Comparison of ENCODE assay signal across 13 cellular contexts in genomic region chr3:124761935-124762334, GRCh38. TPM values are rescaled to one million over a fixed set of nuclear protein-coding genes. Genes with fewer than 3 reads are reported as not detected.
DNase-seq lines count a peak whose midpoint lies in the region; ATAC-seq and TF ChIP-seq lines count a peak whose summit lies in the region.
"Had no signal": no experiment of that assay in that cellular context is flagged by ENCODE, and none has a peak within 500 bp of the region (broad histone marks: within the 10 kb centered on the region; RNA-seq: fewer than 3 reads in every experiment).

No MANE protein-coding gene starts in this region.

- H2AFZ ChIP-seq in ACC112 (ENCODE audit: low read length, unreplicated experiment): no peak overlapping the region

- H3K4me1 ChIP-seq in ACC112 (ENCODE audit: control insufficient read depth, insufficient read depth, low read length, unreplicated experiment) (peaks cover 10% of the 10 kb centered on the region), HUES48 (ENCODE audit: control insufficient read depth, insufficient read depth, low read length) (peaks cover 6% of the 10 kb centered on the region), endodermal cell (ENCODE audit: control insufficient read depth, insufficient read depth, low read length) (peaks cover 14% of the 10 kb centered on the region), rectal smooth muscle tissue (ENCODE audit: control insufficient read depth, insufficient read depth, low read length) (no peaks in the 10 kb centered on the region)

- ATAC-seq in HG03469 (IDR thresholded peaks at IDR 0.05; ENCODE audit: unreplicated experiment): no peak
- no peak for ATAC-seq in GM18909 (IDR thresholded peaks at IDR 0.05; ENCODE audit: poor library complexity, unreplicated experiment)
- ATAC-seq in GM18505 (IDR thresholded peaks at IDR 0.05; ENCODE audit: unreplicated experiment): no peak

- peaks cover 49% of the 10 kb centered on the region for H3K36me3 Mint-ChIP-seq in endodermal cell (ENCODE audit: low read depth)
- H3K36me3 Mint-ChIP-seq: IgD-negative memory B cell had no signal

- H3K9me3 Mint-ChIP-seq in endodermal cell: no peaks in the 10 kb centered on the region
- H3K9me3 Mint-ChIP-seq: activated T-helper 17 cell treated with anti-CD3 and anti-CD28 coated beads, Interleukin-2, amount 50 U/mL, for 72 hours; IgD-negative memory B cell; stimulated activated naive CD8-positive, alpha-beta T cell treated with anti-CD3 and anti-CD28 coated beads, Interleukin-15, amount 100 ng/mL, for 72 hours had no signal

- 96% methylated on average over 1 of the region's 1 CpG; no CpG with 5 or more reads in 1 of the 2 experiments for WGBS in endodermal cell (ENCODE audit: insufficient coverage in 1 of 2, insufficient read length in 1 of 2), 2 experiments

- H3K9ac ChIP-seq in HUES48 (ENCODE audit: low read depth, low read length): no peak overlapping the region
- no peak overlapping the region for H3K9ac ChIP-seq in endodermal cell (ENCODE audit: extremely low read depth, low read length, poor library complexity, severe bottlenecking)
- no peak overlapping the region for H3K9ac ChIP-seq in rectal smooth muscle tissue (ENCODE audit: low read length)

- peaks cover 38% of the 10 kb centered on the region for H3K4me1 Mint-ChIP-seq in endodermal cell
- H3K4me1 Mint-ChIP-seq: activated T-helper 17 cell treated with anti-CD3 and anti-CD28 coated beads, Interleukin-2, amount 50 U/mL, for 72 hours had no signal

- peak overlapping the region; percentile 33 for H3K27ac Mint-ChIP-seq in endodermal cell
- H3K27ac Mint-ChIP-seq: IgD-negative memory B cell; stimulated activated naive CD8-positive, alpha-beta T cell treated with anti-CD3 and anti-CD28 coated beads, Interleukin-15, amount 100 ng/mL, for 72 hours had no signal

- no peaks in the 10 kb centered on the region for H3K9me3 ChIP-seq in HUES48 (ENCODE audit: control insufficient read depth, insufficient read depth, low read length)
- no peaks in the 10 kb centered on the region for H3K9me3 ChIP-seq in endodermal cell (ENCODE audit: control insufficient read depth, low read length)
- H3K9me3 ChIP-seq: left lung, pancreas had no signal

- TF ChIP-seq CTCF in endodermal cell (conservative IDR thresholded peaks at IDR 0.05): no peak

- no peak for TF ChIP-seq POLR2A in erythroblast (IDR thresholded peaks at IDR 0.05; ENCODE audit: low read length)
- TF ChIP-seq POLR2A in GM18505 (IDR thresholded peaks at IDR 0.05; ENCODE audit: borderline replicate concordance, extremely low read depth, insufficient read depth, insufficient read length): no peak

- H3K27me3 ChIP-seq in ACC112 (ENCODE audit: insufficient read depth, low read length): no peaks in the 10 kb centered on the region
- H3K27me3 ChIP-seq in HUES48 (ENCODE audit: control insufficient read depth, insufficient read depth, low read length): no peaks in the 10 kb centered on the region
- H3K27me3 ChIP-seq in endodermal cell (ENCODE audit: control insufficient read depth, insufficient read depth, low read length, poor library complexity, severe bottlenecking): no peaks in the 10 kb centered on the region
- H3K27me3 ChIP-seq in rectal smooth muscle tissue (ENCODE audit: control insufficient read depth, insufficient read depth, low read length): no peaks in the 10 kb centered on the region
- H3K27me3 ChIP-seq: left lung, pancreas had no signal

- DNase-seq in endodermal cell: peak; percentile 18
- DNase-seq in erythroblast (lab: John Stamatoyannopoulos, UW): no peak

- H3K79me2 ChIP-seq in ACC112 (ENCODE audit: control insufficient read depth, insufficient read depth, low read length, unreplicated experiment): no peaks in the 10 kb centered on the region

- 0 out of 2 replicates have a peak, but pooled peaks cover 4% of the 10 kb centered on the region for H3K36me3 ChIP-seq in ACC112 (ENCODE audit: insufficient read depth, low read length)
- peaks cover 46% of the 10 kb centered on the region for H3K36me3 ChIP-seq in HUES48 (ENCODE audit: control insufficient read depth, insufficient read depth, low read length)
- peaks cover 53% of the 10 kb centered on the region for H3K36me3 ChIP-seq in endodermal cell (ENCODE audit: control insufficient read depth, insufficient read depth, low read length)
- H3K36me3 ChIP-seq in rectal smooth muscle tissue (ENCODE audit: control insufficient read depth, insufficient read depth, low read length): peaks cover 16% of the 10 kb centered on the region

- H3K27ac ChIP-seq in ACC112 (ENCODE audit: low read depth, low read length) (peak overlapping the region; percentile 36; the same call in 1 of the 2 replicates), HUES48 (ENCODE audit: low read depth, low read length) (peak overlapping the region; percentile 23), endodermal cell (ENCODE audit: low read depth, low read length) (no peak overlapping the region), rectal smooth muscle tissue (ENCODE audit: low read depth, low read length) (peak overlapping the region; percentile 45)
- H3K27ac ChIP-seq: left lung had no signal

- no peak overlapping the region for H3K4me3 Mint-ChIP-seq in endodermal cell

- no peaks in the 10 kb centered on the region for H3K27me3 Mint-ChIP-seq in endodermal cell (ENCODE audit: insufficient read depth)
- H3K27me3 Mint-ChIP-seq: activated T-helper 17 cell treated with anti-CD3 and anti-CD28 coated beads, Interleukin-2, amount 50 U/mL, for 72 hours had no signal

- no peak overlapping the region for H3K4me3 ChIP-seq in ACC112 (ENCODE audit: low read depth, low read length)
- H3K4me3 ChIP-seq in HUES48 (ENCODE audit: low read depth, low read length): no peak overlapping the region
- no peak overlapping the region for H3K4me3 ChIP-seq in endodermal cell (ENCODE audit: low read length)
- H3K4me3 ChIP-seq in rectal smooth muscle tissue (ENCODE audit: low read length): no peak overlapping the region
- H3K4me3 ChIP-seq: left lung, pancreas had no signal

RNA-seq across cellular contexts. Expression of gene UMPS, which starts 31.7 kb away (rescaled TPM):
- 10 to 100 TPM; 53.9 to 60.8 TPM for total RNA-seq in endodermal cell
- 30.3 TPM for polyA plus RNA-seq in endodermal cell (2013, experiment 1 of 2)
- 25.0 TPM for polyA plus RNA-seq in endodermal cell (2013, experiment 2 of 2)
